ENCODE assay signal across 34 cellular contexts in the genomic region with DNA sequence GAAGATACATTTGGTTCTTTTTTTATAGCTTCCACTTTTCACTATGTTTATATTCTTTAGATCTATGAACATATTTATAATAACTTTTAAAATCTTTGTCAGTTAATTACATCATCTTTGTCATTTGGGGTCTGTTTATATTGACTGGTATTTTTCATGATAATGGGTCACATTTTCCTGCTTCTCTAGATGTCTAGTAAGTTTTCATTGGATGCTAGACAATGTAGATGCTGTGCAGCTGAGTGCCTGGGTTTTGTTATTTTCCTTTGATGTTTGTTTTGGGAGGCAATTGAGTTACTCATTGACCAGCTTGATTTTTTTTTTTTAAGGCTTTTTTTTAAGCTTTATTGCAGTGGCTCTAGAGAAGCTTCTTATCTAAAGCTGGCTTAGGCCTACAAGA. TPM values are rescaled to one million over a fixed set of nuclear protein-coding genes. Genes with fewer than 3 reads are reported as not detected.
"Had no signal": no experiment of that assay in that cellular context is flagged by ENCODE, and none has a peak within 500 bp of the region (broad histone marks: within the 10 kb centered on the region; RNA-seq: fewer than 3 reads in every experiment).

No MANE protein-coding gene starts in this region.

- H3K27me3 ChIP-seq: adrenal gland, body of pancreas, esophagus muscularis mucosa, foreskin keratinocyte, gastrocnemius medialis, heart left ventricle had no signal

- DNase-seq: activated B cell treated with CpG ODN at 0.5 μM for 24 hours; activated CD4-positive, alpha-beta T cell treated with anti-CD3 and anti-CD28 coated beads for 48 hours; activated CD4-positive, alpha-beta T cell treated with anti-CD3 and anti-CD28 coated beads, Interleukin-2, amount 50 U/mL, for 1 hour; activated CD4-positive, alpha-beta T cell treated with anti-CD3 and anti-CD28 coated beads, Interleukin-2, amount 50 U/mL, for 48 hours; activated CD8-positive, alpha-beta memory T cell treated with anti-CD3 and anti-CD28 coated beads for 24 hours; activated CD8-positive, alpha-beta T cell treated with anti-CD3 and anti-CD28 coated beads for 36 hours; activated effector memory CD4-positive, alpha-beta T cell treated with anti-CD3 and anti-CD28 coated beads, Interleukin-2, amount 50 U/mL, for 16 hours; activated naive CD4-positive, alpha-beta T cell treated with anti-CD3 and anti-CD28 coated beads for 36 hours; activated naive CD8-positive, alpha-beta T cell treated with anti-CD3 and anti-CD28 coated beads for 36 hours; activated naive CD8-positive, alpha-beta T cell treated with anti-CD3 and anti-CD28 coated beads, Interleukin-2, amount 50 U/mL, for 24 hours; activated T-cell treated with anti-CD3 and anti-CD28 coated beads, Interleukin-2, amount 50 U/mL, for 48 hours; adrenal gland; amygdala; aorta; body of pancreas; caudate nucleus; cortex of kidney; dermis blood vessel endothelial cell; effector CD4-positive, alpha-beta T cell; effector memory CD8-positive, alpha-beta T cell; foreskin keratinocyte; gastrocnemius medialis; glutamatergic neuron; heart left ventricle; T-helper 17 cell; T1000; WERI-Rb-1 had no signal

- ATAC-seq: activated CD4-positive, CD25-positive, alpha-beta regulatory T cell treated with anti-CD3 and anti-CD28 coated beads, Interleukin-2, amount 50 U/mL, for 24 hours; activated CD8-positive, alpha-beta T cell treated with anti-CD3 and anti-CD28 coated beads for 36 hours; activated naive CD8-positive, alpha-beta T cell treated with anti-CD3 and anti-CD28 coated beads, Interleukin-2, amount 50 U/mL, for 24 hours; body of pancreas; effector memory CD8-positive, alpha-beta T cell; foreskin keratinocyte; gastrocnemius medialis; heart left ventricle; T-helper 17 cell had no signal

- H3K4me3 ChIP-seq: adrenal gland, body of pancreas, esophagus muscularis mucosa, gastrocnemius medialis, heart left ventricle had no signal

- H3K4me1 ChIP-seq: adrenal gland had no signal

- H3K9me3 ChIP-seq: body of pancreas, gastrocnemius medialis had no signal

- H3K36me3 ChIP-seq: adrenal gland, esophagus muscularis mucosa, gastrocnemius medialis, heart left ventricle, WERI-Rb-1 had no signal

- H3K27me3 Mint-ChIP-seq: activated B cell treated with CpG ODN at 0.5 μM for 24 hours; activated CD8-positive, alpha-beta T cell treated with anti-CD3 and anti-CD28 coated beads for 36 hours; activated naive CD4-positive, alpha-beta T cell treated with anti-CD3 and anti-CD28 coated beads, Interleukin-2, amount 50 U/mL, for 24 hours; activated naive CD8-positive, alpha-beta T cell treated with anti-CD3 and anti-CD28 coated beads for 36 hours; effector memory CD8-positive, alpha-beta T cell; T-helper 17 cell had no signal

- H3K27ac ChIP-seq: adrenal gland, body of pancreas, esophagus muscularis mucosa, foreskin keratinocyte, gastrocnemius medialis, heart left ventricle, WERI-Rb-1 had no signal

- H3K4me3 Mint-ChIP-seq: activated B cell treated with CpG ODN at 0.5 μM for 24 hours; activated CD8-positive, alpha-beta T cell treated with anti-CD3 and anti-CD28 coated beads for 36 hours; activated naive CD4-positive, alpha-beta T cell treated with anti-CD3 and anti-CD28 coated beads for 36 hours; activated naive CD4-positive, alpha-beta T cell treated with anti-CD3 and anti-CD28 coated beads, Interleukin-2, amount 50 U/mL, for 24 hours; activated naive CD8-positive, alpha-beta T cell treated with anti-CD3 and anti-CD28 coated beads for 36 hours; activated naive CD8-positive, alpha-beta T cell treated with anti-CD3 and anti-CD28 coated beads, Interleukin-2, amount 50 U/mL, for 24 hours; activated T-helper 1 cell treated with anti-CD3 and anti-CD28 coated beads, Interleukin-12 subunit alpha, Interleukin-12 subunit beta, Interleukin-2, Interleukin-4 antibody, amounts not matched to agents 30 ng/mL and 10 ng/mL and 1 ng/mL, durations not matched to agents 14 hours and 24 hours and 36 hours; effector memory CD8-positive, alpha-beta T cell; T-helper 17 cell; T-helper 2 cell treated with Interferon-gamma antibody and Interleukin-4, amounts not matched to agents 5 μg/mL and 100 μg/mL, for 36 hours had no signal

- H3K9me3 Mint-ChIP-seq: activated naive CD4-positive, alpha-beta T cell treated with anti-CD3 and anti-CD28 coated beads, Interleukin-2, amount 50 U/mL, for 24 hours; effector memory CD8-positive, alpha-beta T cell had no signal

- H3K36me3 Mint-ChIP-seq: activated naive CD4-positive, alpha-beta T cell treated with anti-CD3 and anti-CD28 coated beads, Interleukin-2, amount 50 U/mL, for 24 hours had no signal

- FAIRE-seq: colon had no signal

- H3K27ac Mint-ChIP-seq: activated B cell treated with CpG ODN at 0.5 μM for 24 hours; activated CD8-positive, alpha-beta T cell treated with anti-CD3 and anti-CD28 coated beads for 36 hours; activated naive CD4-positive, alpha-beta T cell treated with anti-CD3 and anti-CD28 coated beads for 36 hours; activated naive CD4-positive, alpha-beta T cell treated with anti-CD3 and anti-CD28 coated beads, Interleukin-2, amount 50 U/mL, for 24 hours; activated naive CD8-positive, alpha-beta T cell treated with anti-CD3 and anti-CD28 coated beads for 36 hours; activated naive CD8-positive, alpha-beta T cell treated with anti-CD3 and anti-CD28 coated beads, Interleukin-2, amount 50 U/mL, for 24 hours; activated T-helper 1 cell treated with anti-CD3 and anti-CD28 coated beads, Interleukin-12 subunit alpha, Interleukin-12 subunit beta, Interleukin-2, Interleukin-4 antibody, amounts not matched to agents 30 ng/mL and 10 ng/mL and 1 ng/mL, durations not matched to agents 14 hours and 24 hours and 36 hours; activated T-helper 2 cell treated with anti-CD3 and anti-CD28 coated beads, Interferon-gamma antibody, Interleukin-2, Interleukin-4, amounts not matched to agents 10 μg/mL and 5 μg/mL and 100 μg/mL, durations not matched to agents 14 hours and 24 hours and 36 hours; effector memory CD8-positive, alpha-beta T cell; T-helper 17 cell; T-helper 2 cell treated with Interferon-gamma antibody and Interleukin-4, amounts not matched to agents 5 μg/mL and 100 μg/mL, for 36 hours had no signal

RNA-seq across cellular contexts. Expression of a gene that starts 4.9 kb away (rescaled TPM):
- total RNA-seq: body of pancreas, dermis blood vessel endothelial cell had no signal
